10 cellular contexts compared by ENCODE assay signal in the genomic region with DNA sequence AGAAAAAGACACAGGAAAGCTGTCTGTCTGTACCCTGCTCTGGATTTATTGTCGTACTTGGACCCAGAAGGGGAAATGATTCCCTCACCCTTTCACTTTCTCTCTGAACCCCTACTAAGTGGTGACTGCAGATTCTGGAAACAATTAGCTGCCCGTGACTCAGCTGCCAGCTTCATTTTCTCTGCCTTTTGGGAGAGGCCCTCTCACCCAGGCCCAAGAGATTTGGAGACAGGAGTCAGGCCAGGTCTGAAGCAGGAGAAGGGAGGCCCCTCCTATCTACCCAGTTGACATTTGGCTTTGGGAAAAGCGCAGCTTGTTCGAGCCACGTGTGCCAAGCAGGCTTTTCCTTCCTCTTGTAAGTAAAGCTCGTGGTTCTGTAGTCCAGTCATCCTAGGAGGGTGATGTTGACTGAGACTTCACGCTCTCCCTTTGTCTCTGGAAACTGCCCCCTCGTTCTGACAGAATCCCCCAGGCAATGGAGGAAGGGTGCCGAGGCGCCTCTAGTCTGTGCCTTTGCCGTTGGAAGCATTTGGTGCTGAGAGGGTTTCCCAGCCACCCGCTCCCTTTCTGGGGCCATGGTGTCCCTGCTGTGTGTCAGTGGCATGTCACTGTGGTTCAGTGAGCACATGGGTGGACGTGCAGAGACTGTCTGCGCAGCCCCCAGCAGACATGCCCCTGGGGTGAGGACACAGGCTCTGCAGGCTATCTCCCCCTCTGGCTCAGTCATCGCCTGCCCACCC. TPM values are rescaled to one million over a fixed set of nuclear protein-coding genes. Genes with fewer than 3 reads are reported as not detected.
DNase-seq lines count a peak whose midpoint lies in the region; ATAC-seq lines count a peak whose summit lies in the region.
"Had no signal": no experiment of that assay in that cellular context is flagged by ENCODE, and none has a peak within 500 bp of the region (broad histone marks: within the 10 kb centered on the region; RNA-seq: fewer than 3 reads in every experiment).

No MANE protein-coding gene starts in this region.

- H2BK120ac ChIP-seq in trophoblast cell (ENCODE audit: insufficient read depth, low read length, poor library complexity): no peak overlapping the region

- peaks cover 66% of the 10 kb centered on the region for H3K4me1 Mint-ChIP-seq in dendritic cell treated with granulocyte-macrophage colony-stimulating factor and Interleukin-4, amounts not matched to agents 40 ng/mL and 50 ng/mL, for 4 days (ENCODE audit: low read depth)

- H3K9me3 Mint-ChIP-seq in dendritic cell treated with granulocyte-macrophage colony-stimulating factor and Interleukin-4, amounts not matched to agents 40 ng/mL and 50 ng/mL, for 4 days: no peaks in the 10 kb centered on the region

- peaks cover 70 to 79% (median 76%) of the 10 kb centered on the region in 10 experiments for H3K4me1 ChIP-seq in BLaER1 treated with 17β-estradiol and CSF1 and Interleukin-3, amounts not matched to agents 10 nM and 100 nM
- H3K4me1 ChIP-seq in trophoblast cell (ENCODE audit: control insufficient read depth in 1 of 2, insufficient read depth in 2 of 2, low read length in 2 of 2): peaks cover 9 to 15% of the 10 kb centered on the region in 2 experiments

- peaks cover 0 to 14% (median 0%) of the 10 kb centered on the region in 11 experiments; a peak in 2 of 22 replicates for H3K36me3 ChIP-seq in BLaER1 treated with 17β-estradiol and CSF1 and Interleukin-3, amounts not matched to agents 10 nM and 100 nM
- H3K36me3 ChIP-seq in trophoblast cell (ENCODE audit: control insufficient read depth in 1 of 2, insufficient read depth in 2 of 2, low read length in 2 of 2): no peaks in the 10 kb centered on the region

- H4K8ac ChIP-seq in trophoblast cell (ENCODE audit: low read depth, low read length): no peak overlapping the region

- intact Hi-C loops in dendritic cell treated with granulocyte-macrophage colony-stimulating factor and Interleukin-4, amounts not matched to agents 40 ng/mL and 50 ng/mL, for 4 days (cut with micrococcal nuclease): loop anchor here (10.0 kb wide), 1 partner anchor 91 kb away; no protein-coding TSS in a partner anchor

- H3K4ac ChIP-seq in trophoblast cell (ENCODE audit: low read depth, low read length): no peak overlapping the region

- H3K4me3 ChIP-seq in BLaER1 treated with 17β-estradiol and CSF1 and Interleukin-3, amounts not matched to agents 10 nM and 100 nM: peak overlapping the region in 1 of 10 experiments; percentile 2; a peak in 2 of 20 replicates
- no peak overlapping the region for H3K4me3 ChIP-seq in trophoblast cell (ENCODE audit: low read depth, low read length)
- H3K4me3 ChIP-seq: tibial nerve had no signal

- H3K14ac ChIP-seq in trophoblast cell (ENCODE audit: low read length): no peak overlapping the region

- no peak overlapping the region for H3K4me3 Mint-ChIP-seq in dendritic cell treated with granulocyte-macrophage colony-stimulating factor and Interleukin-4, amounts not matched to agents 40 ng/mL and 50 ng/mL, for 4 days

- DNase-seq in HS-5 (ENCODE audit: low read depth) (peak; percentile 46), trophoblast cell (peak; percentile 5 to 6), NCI-H446 treated with DMSO at 0.1 percent for 48 hours (lab: John Stamatoyannopoulos, UW) (no peak), AML-193 (lab: John Stamatoyannopoulos, UW) (no peak)
- DNase-seq: NCI-H1417 treated with DMSO at 0.1 percent for 48 hours had no signal

- WGBS in trophoblast cell (ENCODE audit: extremely low coverage, insufficient coverage, insufficient read length): no CpG with 5 or more reads among the region's 15 CpGs

- peaks cover 0 to 39% (median 0%) of the 10 kb centered on the region in 11 experiments; a peak in 4 of 22 replicates for H3K27me3 ChIP-seq in BLaER1 treated with 17β-estradiol and CSF1 and Interleukin-3, amounts not matched to agents 10 nM and 100 nM
- no peaks in the 10 kb centered on the region for H3K27me3 ChIP-seq in trophoblast cell (ENCODE audit: insufficient read depth, low read length)
- H3K27me3 ChIP-seq: tibial nerve had no signal

- H3K79me2 ChIP-seq in trophoblast cell (ENCODE audit: control insufficient read depth, insufficient read depth, low read length, poor library complexity): no peaks in the 10 kb centered on the region

- ATAC-seq in HG03159 (IDR thresholded peaks at IDR 0.05; ENCODE audit: unreplicated experiment) (no peak), GM21786 (IDR thresholded peaks at IDR 0.05; ENCODE audit: unreplicated experiment) (no peak)

- peaks cover 0 to 57% (median 0%) of the 10 kb centered on the region in 11 experiments; a peak in 2 of 22 replicates for H4K20me1 ChIP-seq in BLaER1 treated with 17β-estradiol and CSF1 and Interleukin-3, amounts not matched to agents 10 nM and 100 nM

- H3K79me1 ChIP-seq in trophoblast cell (ENCODE audit: low read length): no peaks in the 10 kb centered on the region

- H3K36me3 Mint-ChIP-seq in dendritic cell treated with granulocyte-macrophage colony-stimulating factor and Interleukin-4, amounts not matched to agents 40 ng/mL and 50 ng/mL, for 4 days (ENCODE audit: low read depth): no peaks in the 10 kb centered on the region

- no peak overlapping the region for H3K23ac ChIP-seq in trophoblast cell (ENCODE audit: low read length)

- no peak overlapping the region for H2AK5ac ChIP-seq in trophoblast cell (ENCODE audit: low read length)

- H3K9me3 ChIP-seq in BLaER1 treated with 17β-estradiol and CSF1 and Interleukin-3, amounts not matched to agents 10 nM and 100 nM (replicated peaks in 1 of 11): no peaks in the 10 kb centered on the region
- no peaks in the 10 kb centered on the region for H3K9me3 ChIP-seq in trophoblast cell (ENCODE audit: insufficient read depth, low read depth, low read length)
- H3K9me3 ChIP-seq: tibial nerve had no signal

- H4K91ac ChIP-seq in trophoblast cell (ENCODE audit: low read depth, low read length): no peak overlapping the region

- peak overlapping the region; percentile 82 for H3K27ac Mint-ChIP-seq in dendritic cell treated with granulocyte-macrophage colony-stimulating factor and Interleukin-4, amounts not matched to agents 40 ng/mL and 50 ng/mL, for 4 days

- H3K9ac ChIP-seq in BLaER1 treated with 17β-estradiol and CSF1 and Interleukin-3, amounts not matched to agents 10 nM and 100 nM: peak overlapping the region in 9 of 11 experiments; percentile 66 to 80 (median 74); a peak in 18 of 22 replicates
- H3K9ac ChIP-seq in trophoblast cell (ENCODE audit: low read length): no peak overlapping the region

- peak overlapping the region in 10 of 11 experiments; percentile 17 to 97 (median 92); a peak in 19 of 22 replicates for H3K27ac ChIP-seq in BLaER1 treated with 17β-estradiol and CSF1 and Interleukin-3, amounts not matched to agents 10 nM and 100 nM
- no peak overlapping the region for H3K27ac ChIP-seq in trophoblast cell (ENCODE audit: low read depth, low read length)
- H3K27ac ChIP-seq: tibial nerve had no signal

- H2AFZ ChIP-seq in trophoblast cell (ENCODE audit: insufficient read depth, low read length, poor library complexity): no peak overlapping the region

- H3K27me3 Mint-ChIP-seq in dendritic cell treated with granulocyte-macrophage colony-stimulating factor and Interleukin-4, amounts not matched to agents 40 ng/mL and 50 ng/mL, for 4 days: peaks cover 40% of the 10 kb centered on the region

- H2BK5ac ChIP-seq in trophoblast cell (ENCODE audit: low read depth, low read length, poor library complexity): no peak overlapping the region

- no peak overlapping the region for H4K12ac ChIP-seq in trophoblast cell (ENCODE audit: low read depth, low read length)

- H3K18ac ChIP-seq in trophoblast cell (ENCODE audit: low read length): no peak overlapping the region

- H2BK12ac ChIP-seq in trophoblast cell (ENCODE audit: low read length): no peak overlapping the region

- peak overlapping the region; percentile 77 to 93 (median 84) for H3K4me2 ChIP-seq in BLaER1 treated with 17β-estradiol and CSF1 and Interleukin-3, amounts not matched to agents 10 nM and 100 nM
- H3K4me2 ChIP-seq in trophoblast cell (ENCODE audit: low read length): no peak overlapping the region

RNA-seq across cellular contexts. Expression of a gene that starts 8.6 kb away (rescaled TPM):
- 2.8 and 2.9 TPM in 2 replicates for polyA plus RNA-seq in trophoblast cell (2013)

RNA-seq across cellular contexts. Expression of a gene that starts 37.1 kb away (rescaled TPM):
- polyA plus RNA-seq in trophoblast cell (2013): 14.8 and 15.0 TPM in 2 replicates

Comparison
In these comparisons a context has a peak if more than half of its experiments do, and no peak if none do; other contexts are left out.
1. DNase-seq: peak in HS-5 (single experiment) and trophoblast cell (2 of 2); none in NCI-H446 treated with DMSO at 0.1 percent for 48 hours (single experiment) and AML-193 (0 of 2).